ENCODE assay signal across 2 cellular contexts in genomic region chr2:241760301-241760771, GRCh38.
TF ChIP-seq lines count a peak whose summit lies in the region.

No MANE protein-coding gene starts in this region.

TF ChIP-seq in SK-N-SH, 30 proteins besides CTCF, POLR2A, EP300 and RAD21:
- TF ChIP-seq RFX5 (IDR thresholded peaks at IDR 0.05; ENCODE audit: low read length), result no peak

TF ChIP-seq in SK-N-SH treated with all-trans-retinoic acid at 6 μM for 48 hours, 23 proteins besides CTCF, POLR2A, EP300 and RAD21:
- no peak for TF ChIP-seq ZFP30 (CRISPR knock-in tag; IDR thresholded peaks at IDR 0.05)
- no peak for TF ChIP-seq ZNF8 (CRISPR knock-in tag; IDR thresholded peaks at IDR 0.05)
- no peak for TF ChIP-seq TSHZ2 (CRISPR knock-in tag; IDR thresholded peaks at IDR 0.05)
- TF ChIP-seq GLIS3 (CRISPR knock-in tag; IDR thresholded peaks at IDR 0.05), result no peak
- TF ChIP-seq ZNF70 (CRISPR knock-in tag; IDR thresholded peaks at IDR 0.05), result no peak
- TF ChIP-seq POU6F1 (CRISPR knock-in tag; IDR thresholded peaks at IDR 0.05; ENCODE audit: borderline replicate concordance, low read depth), result no peak
- no peak for TF ChIP-seq CSRNP3 (CRISPR knock-in tag; IDR thresholded peaks at IDR 0.05)
- no peak for TF ChIP-seq BACH2 (CRISPR knock-in tag; IDR thresholded peaks at IDR 0.05; ENCODE audit: borderline replicate concordance)
- no peak for TF ChIP-seq TOX (CRISPR knock-in tag; IDR thresholded peaks at IDR 0.05; ENCODE audit: borderline replicate concordance)
- no peak for TF ChIP-seq OSR1 (CRISPR knock-in tag; IDR thresholded peaks at IDR 0.05)
- no peak for TF ChIP-seq ZC3H10 (CRISPR knock-in tag; IDR thresholded peaks at IDR 0.05)
- no peak for TF ChIP-seq PATZ1 (CRISPR knock-in tag; IDR thresholded peaks at IDR 0.05; ENCODE audit: borderline replicate concordance)
- TF ChIP-seq CSDC2 (CRISPR knock-in tag; IDR thresholded peaks at IDR 0.05), result no peak
- no peak for TF ChIP-seq ZFP3 (CRISPR knock-in tag; IDR thresholded peaks at IDR 0.05)
- no peak for TF ChIP-seq SNAI2 (CRISPR knock-in tag; IDR thresholded peaks at IDR 0.05)
- TF ChIP-seq ARNTL (CRISPR knock-in tag; IDR thresholded peaks at IDR 0.05; ENCODE audit: borderline replicate concordance, low read depth), result no peak
